Comparison of ENCODE assay signal across 8 cellular contexts in genomic region chrX:12975999-12976558, GRCh38. TPM values are rescaled to one million over a fixed set of nuclear protein-coding genes. Genes with fewer than 3 reads are reported as not detected.
DNase-seq lines count a peak whose midpoint lies in the region; ATAC-seq and TF ChIP-seq lines count a peak whose summit lies in the region.

No MANE protein-coding gene starts in this region.

- no peak for ATAC-seq in central memory CD8-positive, alpha-beta T cell (replicated peaks; ENCODE audit: extremely low read depth, poor library complexity, severe bottlenecking)
- no peak for ATAC-seq in HG02678 (IDR thresholded peaks at IDR 0.05; ENCODE audit: unreplicated experiment)

- TF ChIP-seq CTCF in HFF-Myc (IDR thresholded peaks at IDR 0.05; ENCODE audit: low read depth, low read length, missing control alignments) (no peak), kidney epithelial cell (IDR thresholded peaks at IDR 0.05; ENCODE audit: insufficient read depth, low read length, poor library complexity, severe bottlenecking) (no peak)

- peaks cover 40% of the 10 kb centered on the region for H3K4me1 Mint-ChIP-seq in central memory CD8-positive, alpha-beta T cell

- H3K27ac ChIP-seq in SJCRH30: peak overlapping the region; percentile 87

- H3K9me3 ChIP-seq in SJCRH30 (replicated peaks): no peaks in the 10 kb centered on the region

- H3K4me3 Mint-ChIP-seq in central memory CD8-positive, alpha-beta T cell: peak overlapping the region; percentile 92

- no peaks in the 10 kb centered on the region for H3K9me3 Mint-ChIP-seq in central memory CD8-positive, alpha-beta T cell

- peaks cover 11% of the 10 kb centered on the region for H3K4me1 ChIP-seq in SJCRH30

- H3K4me3 ChIP-seq in HFF-Myc (replicated peaks; ENCODE audit: low read depth, low read length) (peak overlapping the region; percentile 85), SJCRH30 (peak overlapping the region; percentile 88), kidney epithelial cell (ENCODE audit: low read depth, low read length) (peak overlapping the region; percentile 75)

- H3K27me3 Mint-ChIP-seq in central memory CD8-positive, alpha-beta T cell: no peaks in the 10 kb centered on the region

- peaks cover 54% of the 10 kb centered on the region for H3K36me3 Mint-ChIP-seq in central memory CD8-positive, alpha-beta T cell (ENCODE audit: insufficient read depth)

- H3K27me3 ChIP-seq in SJCRH30 (no peaks in the 10 kb centered on the region), kidney epithelial cell (ENCODE audit: control insufficient read depth, insufficient read depth, low read length) (no peaks in the 10 kb centered on the region)

- DNase-seq in AML-193 (lab: John Stamatoyannopoulos, UW) (peak; percentile 64 to 66), HFF-Myc (ENCODE audit: extremely low read depth, low read depth) (no peak), SJCRH30 (peak; percentile 57 to 67), kidney epithelial cell (ENCODE audit: low read depth) (no peak), NK-92 (lab: John Stamatoyannopoulos, UW; ENCODE audit: unreplicated experiment) (no peak)
- no peak for DNase-seq in central memory CD8-positive, alpha-beta T cell (ENCODE audit: low spot score in 2 of 2)
- DNase-seq in stimulated activated naive CD4-positive, alpha-beta T cell treated with Interleukin-2 at 50 U/mL for 16 hours (lab: John Stamatoyannopoulos, UW): peak; percentile 30

- peaks cover 21% of the 10 kb centered on the region for H3K36me3 ChIP-seq in SJCRH30
- H3K36me3 ChIP-seq in kidney epithelial cell (ENCODE audit: control insufficient read depth, insufficient read depth, low read length): no peaks in the 10 kb centered on the region

- peak overlapping the region; percentile 99 for H3K27ac Mint-ChIP-seq in central memory CD8-positive, alpha-beta T cell (ENCODE audit: low read depth)

RNA-seq across cellular contexts. Expression of gene TMSB4X, which starts 1.2 kb away (rescaled TPM):
- total RNA-seq in SJCRH30 (2014; rRNA removed; shearing (Covaris generic)): 1,274 and 1,377 TPM in 2 replicates
- 2,437 and 3,601 TPM in 2 replicates for total RNA-seq in kidney epithelial cell

Comparison
In these comparisons a context has a peak if more than half of its experiments do, and no peak if none do; other contexts are left out.
1. DNase-seq: peak in AML-193 (2 of 2), SJCRH30 (2 of 2) and stimulated activated naive CD4-positive, alpha-beta T cell treated with Interleukin-2 at 50 U/mL for 16 hours (single experiment); none in HFF-Myc (single experiment), central memory CD8-positive, alpha-beta T cell (0 of 2), kidney epithelial cell (single experiment) and NK-92 (single experiment).
2. Peak in every context shown above with its lines, with median percentiles within 50 percentile points of each other: H3K4me3 ChIP-seq.